ENCODE assay signal across 8 cellular contexts in genomic region chr7:148987751-148988512, GRCh38. TPM values are rescaled to one million over a fixed set of nuclear protein-coding genes. Genes with fewer than 3 reads are reported as not detected.
DNase-seq lines count a peak whose midpoint lies in the region; ATAC-seq and TF ChIP-seq lines count a peak whose summit lies in the region.

No MANE protein-coding gene starts in this region.

- H3K27me3 ChIP-seq in MG63, result no peaks in the 10 kb centered on the region

- H3K27ac Mint-ChIP-seq in activated CD4-positive, alpha-beta T cell treated with anti-CD3 and anti-CD28 coated beads, Interleukin-2, amount 10 ng/mL, durations not matched to agents 7 days and 5 days, result peak overlapping the region; percentile 95
- H3K27ac Mint-ChIP-seq in stimulated activated naive B cell treated with anti-CD40 and anti-IgM and Interleukin-4, amounts not matched to agents 10 μg/mL and 1 μg/mL and 100 μg/mL, for 72 hours, result peak overlapping the region; percentile 98

- no peak for TF ChIP-seq CTCF in astrocyte of the cerebellum (IDR thresholded peaks at IDR 0.05; ENCODE audit: low read depth, low read length, missing control alignments)
- no peak for TF ChIP-seq CTCF in GM13976 (IDR thresholded peaks at IDR 0.05; ENCODE audit: borderline replicate concordance, control extremely low read depth, extremely low read depth, insufficient read depth, missing control alignments)

- H3K4me3 Mint-ChIP-seq in activated CD4-positive, alpha-beta T cell treated with anti-CD3 and anti-CD28 coated beads, Interleukin-2, amount 10 ng/mL, durations not matched to agents 7 days and 5 days, result peak overlapping the region; percentile 93
- H3K4me3 Mint-ChIP-seq in stimulated activated naive B cell treated with anti-CD40 and anti-IgM and Interleukin-4, amounts not matched to agents 10 μg/mL and 1 μg/mL and 100 μg/mL, for 72 hours, result peak overlapping the region; percentile 92 to 100

- H3K9me3 ChIP-seq in MG63, result no peaks in the 10 kb centered on the region

- ATAC-seq in stimulated activated naive B cell treated with anti-CD40 and anti-IgM and Interleukin-4, amounts not matched to agents 10 μg/mL and 1 μg/mL and 100 μg/mL, for 72 hours (replicated peaks), result no peak
- no peak for ATAC-seq in GM21786 (IDR thresholded peaks at IDR 0.05; ENCODE audit: unreplicated experiment)

- no peak for DNase-seq in activated CD4-positive, alpha-beta T cell treated with anti-CD3 and anti-CD28 coated beads, Interleukin-2, amount 10 ng/mL, durations not matched to agents 7 days and 5 days
- no peak for DNase-seq in activated CD4-positive, alpha-beta T cell treated with anti-CD3 and anti-CD28 coated beads for 1 hour
- DNase-seq in MG63 (no peak), astrocyte of the cerebellum (ENCODE audit: low read depth) (no peak), islet precursor cell (peak; percentile 69), GM13976 (ENCODE audit: low spot score) (no peak)
- DNase-seq in stimulated activated naive B cell treated with anti-CD40 and anti-IgM and Interleukin-4, amounts not matched to agents 10 μg/mL and 1 μg/mL and 100 μg/mL, for 72 hours, result no peak

- H3K4me3 ChIP-seq in MG63 (peak overlapping the region; percentile 60), astrocyte of the cerebellum (ENCODE audit: low read depth, low read length) (peak overlapping the region; percentile 66)

- peaks cover 26% of the 10 kb centered on the region for H3K27me3 Mint-ChIP-seq in activated CD4-positive, alpha-beta T cell treated with anti-CD3 and anti-CD28 coated beads, Interleukin-2, amount 10 ng/mL, durations not matched to agents 7 days and 5 days
- peaks cover 0 to 5% of the 10 kb centered on the region in 2 donors for H3K27me3 Mint-ChIP-seq in stimulated activated naive B cell treated with anti-CD40 and anti-IgM and Interleukin-4, amounts not matched to agents 10 μg/mL and 1 μg/mL and 100 μg/mL, for 72 hours

- H3K36me3 ChIP-seq in MG63, result no peaks in the 10 kb centered on the region

- POLR2A ChIA-PET in activated CD4-positive, alpha-beta T cell treated with anti-CD3 and anti-CD28 coated beads, Interleukin-2, amount 10 ng/mL, durations not matched to agents 7 days and 5 days (lab: Charles Lee), result no interaction called here

- H3K9me3 Mint-ChIP-seq in activated CD4-positive, alpha-beta T cell treated with anti-CD3 and anti-CD28 coated beads, Interleukin-2, amount 10 ng/mL, durations not matched to agents 7 days and 5 days, result no peaks in the 10 kb centered on the region
- H3K9me3 Mint-ChIP-seq in stimulated activated naive B cell treated with anti-CD40 and anti-IgM and Interleukin-4, amounts not matched to agents 10 μg/mL and 1 μg/mL and 100 μg/mL, for 72 hours, result no peaks in the 10 kb centered on the region

- peaks cover 2% of the 10 kb centered on the region for H3K36me3 Mint-ChIP-seq in activated CD4-positive, alpha-beta T cell treated with anti-CD3 and anti-CD28 coated beads, Interleukin-2, amount 10 ng/mL, durations not matched to agents 7 days and 5 days (ENCODE audit: low read depth)
- H3K36me3 Mint-ChIP-seq in stimulated activated naive B cell treated with anti-CD40 and anti-IgM and Interleukin-4, amounts not matched to agents 10 μg/mL and 1 μg/mL and 100 μg/mL, for 72 hours, result peaks cover 0 to 4% of the 10 kb centered on the region in 2 donors

- CTCF ChIA-PET in activated CD4-positive, alpha-beta T cell treated with anti-CD3 and anti-CD28 coated beads, Interleukin-2, amount 10 ng/mL, durations not matched to agents 7 days and 5 days (lab: Charles Lee), result interaction anchor here (0.6 to 2.0 kb wide), 4 partner anchors 12 to 78 kb away, joined by 3 to 9 read pairs (median 6); no protein-coding TSS in a partner anchor

- H3K4me1 Mint-ChIP-seq in activated CD4-positive, alpha-beta T cell treated with anti-CD3 and anti-CD28 coated beads, Interleukin-2, amount 10 ng/mL, durations not matched to agents 7 days and 5 days, result peaks cover 46% of the 10 kb centered on the region
- peaks cover 30 to 52% of the 10 kb centered on the region in 2 donors for H3K4me1 Mint-ChIP-seq in stimulated activated naive B cell treated with anti-CD40 and anti-IgM and Interleukin-4, amounts not matched to agents 10 μg/mL and 1 μg/mL and 100 μg/mL, for 72 hours

- in situ Hi-C loops in astrocyte of the cerebellum (cut with HindIII; ENCODE audit: low sequenced_read_pairs) (no loop called here), GM13976 (cut with MboI; ENCODE audit: low sequenced_read_pairs, unreplicated experiment) (no loop called here)

RNA-seq across cellular contexts. Expression of gene PDIA4, which starts 40.4 kb away (rescaled TPM):
- total RNA-seq in activated CD4-positive, alpha-beta T cell treated with anti-CD3 and anti-CD28 coated beads, Interleukin-2, amount 10 ng/mL, durations not matched to agents 7 days and 5 days, result 10 to 100 TPM; 94.8 to 97.4 TPM
- total RNA-seq in MG63 (2014; rRNA removed; shearing (Covaris generic); ENCODE audit: low replicate concordance), result 189 and 204 TPM in 2 replicates
